ENCODE assay signal across 1 cellular context in the genomic region with DNA sequence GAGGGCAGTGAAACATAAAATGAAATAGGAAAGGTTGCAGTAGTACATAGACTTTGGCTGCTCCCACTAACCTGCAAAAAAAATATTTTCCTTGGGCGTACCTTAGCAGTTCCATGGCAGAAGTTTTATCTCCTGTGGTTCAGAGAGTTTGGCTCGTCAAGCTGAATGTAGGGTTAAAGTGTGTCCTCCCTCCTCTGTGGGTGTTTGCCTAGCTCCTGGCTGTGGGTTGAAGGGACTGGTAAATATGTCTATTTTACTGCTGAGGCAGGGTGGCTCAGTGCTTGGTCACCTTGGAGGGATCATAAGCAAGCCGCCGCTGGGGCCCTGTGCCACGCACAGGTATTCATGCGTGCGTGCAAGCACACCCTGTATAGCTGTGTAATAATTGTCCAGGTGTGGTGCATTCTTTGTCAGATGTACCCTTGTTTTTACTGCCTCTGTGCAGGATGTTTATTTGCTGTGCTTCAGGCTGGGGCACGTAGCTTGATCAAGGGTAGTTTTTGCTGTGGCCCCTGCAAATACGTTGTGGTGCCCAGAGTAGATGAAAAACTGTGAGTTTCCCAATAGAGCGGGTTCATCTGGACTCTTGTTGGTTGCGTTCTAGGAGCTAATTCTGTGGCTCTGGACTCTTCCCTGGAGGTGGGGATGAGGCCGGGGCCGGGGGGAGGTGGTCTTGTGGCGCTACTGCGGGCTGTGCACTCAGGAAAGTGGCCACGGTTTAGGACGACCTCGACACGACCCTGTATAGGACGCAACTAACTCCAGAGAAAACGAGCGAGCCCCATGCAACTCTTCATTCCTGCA.
TF ChIP-seq lines count a peak whose summit lies in the region.

No MANE protein-coding gene starts in this region.

TF ChIP-seq in GM12878, 131 proteins besides CTCF, POLR2A, EP300 and RAD21 (continued from another document):
- TF ChIP-seq, protein P1, sequence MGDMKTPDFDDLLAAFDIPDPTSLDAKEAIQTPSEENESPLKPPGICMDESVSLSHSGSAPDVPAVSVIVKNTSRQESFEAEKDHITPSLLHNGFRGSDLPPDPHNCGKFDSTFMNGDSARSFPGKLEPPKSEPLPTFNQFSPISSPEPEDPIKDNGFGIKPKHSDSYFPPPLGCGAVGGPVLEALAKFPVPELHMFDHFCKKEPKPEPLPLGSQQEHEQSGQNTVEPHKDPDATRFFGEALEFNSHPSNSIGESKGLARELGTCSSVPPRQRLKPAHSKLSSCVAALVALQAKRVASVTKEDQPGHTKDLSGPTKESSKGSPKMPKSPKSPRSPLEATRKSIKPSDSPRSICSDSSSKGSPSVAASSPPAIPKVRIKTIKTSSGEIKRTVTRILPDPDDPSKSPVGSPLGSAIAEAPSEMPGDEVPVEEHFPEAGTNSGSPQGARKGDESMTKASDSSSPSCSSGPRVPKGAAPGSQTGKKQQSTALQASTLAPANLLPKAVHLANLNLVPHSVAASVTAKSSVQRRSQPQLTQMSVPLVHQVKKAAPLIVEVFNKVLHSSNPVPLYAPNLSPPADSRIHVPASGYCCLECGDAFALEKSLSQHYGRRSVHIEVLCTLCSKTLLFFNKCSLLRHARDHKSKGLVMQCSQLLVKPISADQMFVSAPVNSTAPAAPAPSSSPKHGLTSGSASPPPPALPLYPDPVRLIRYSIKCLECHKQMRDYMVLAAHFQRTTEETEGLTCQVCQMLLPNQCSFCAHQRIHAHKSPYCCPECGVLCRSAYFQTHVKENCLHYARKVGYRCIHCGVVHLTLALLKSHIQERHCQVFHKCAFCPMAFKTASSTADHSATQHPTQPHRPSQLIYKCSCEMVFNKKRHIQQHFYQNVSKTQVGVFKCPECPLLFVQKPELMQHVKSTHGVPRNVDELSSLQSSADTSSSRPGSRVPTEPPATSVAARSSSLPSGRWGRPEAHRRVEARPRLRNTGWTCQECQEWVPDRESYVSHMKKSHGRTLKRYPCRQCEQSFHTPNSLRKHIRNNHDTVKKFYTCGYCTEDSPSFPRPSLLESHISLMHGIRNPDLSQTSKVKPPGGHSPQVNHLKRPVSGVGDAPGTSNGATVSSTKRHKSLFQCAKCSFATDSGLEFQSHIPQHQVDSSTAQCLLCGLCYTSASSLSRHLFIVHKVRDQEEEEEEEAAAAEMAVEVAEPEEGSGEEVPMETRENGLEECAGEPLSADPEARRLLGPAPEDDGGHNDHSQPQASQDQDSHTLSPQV (IDR thresholded peaks at IDR 0.05), result no peak; the same call in 1 of the 2 replicates
- TF ChIP-seq WRNIP1 (IDR thresholded peaks at IDR 0.05; ENCODE audit: borderline replicate concordance, low read depth, low read length), result no peak; the same call in 1 of the 2 replicates
- TF ChIP-seq, protein P2, sequence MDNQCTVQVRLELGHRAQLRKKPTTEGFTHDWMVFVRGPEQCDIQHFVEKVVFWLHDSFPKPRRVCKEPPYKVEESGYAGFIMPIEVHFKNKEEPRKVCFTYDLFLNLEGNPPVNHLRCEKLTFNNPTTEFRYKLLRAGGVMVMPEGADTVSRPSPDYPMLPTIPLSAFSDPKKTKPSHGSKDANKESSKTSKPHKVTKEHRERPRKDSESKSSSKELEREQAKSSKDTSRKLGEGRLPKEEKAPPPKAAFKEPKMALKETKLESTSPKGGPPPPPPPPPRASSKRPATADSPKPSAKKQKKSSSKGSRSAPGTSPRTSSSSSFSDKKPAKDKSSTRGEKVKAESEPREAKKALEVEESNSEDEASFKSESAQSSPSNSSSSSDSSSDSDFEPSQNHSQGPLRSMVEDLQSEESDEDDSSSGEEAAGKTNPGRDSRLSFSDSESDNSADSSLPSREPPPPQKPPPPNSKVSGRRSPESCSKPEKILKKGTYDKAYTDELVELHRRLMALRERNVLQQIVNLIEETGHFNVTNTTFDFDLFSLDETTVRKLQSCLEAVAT (IDR thresholded peaks at IDR 0.05), result peak; percentile 32; the same call in 1 of the 2 replicates
- TF ChIP-seq, protein P3, sequence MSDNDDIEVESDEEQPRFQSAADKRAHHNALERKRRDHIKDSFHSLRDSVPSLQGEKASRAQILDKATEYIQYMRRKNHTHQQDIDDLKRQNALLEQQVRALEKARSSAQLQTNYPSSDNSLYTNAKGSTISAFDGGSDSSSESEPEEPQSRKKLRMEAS (IDR thresholded peaks at IDR 0.05; ENCODE audit: low read depth, low read length), result no peak
- no peak for TF ChIP-seq ZNF384 (IDR thresholded peaks at IDR 0.05; ENCODE audit: borderline replicate concordance, low read depth, low read length)
- no peak for TF ChIP-seq FOXK2 (IDR thresholded peaks at IDR 0.05)
- no peak for TF ChIP-seq ZNF24 (IDR thresholded peaks at IDR 0.05)
- TF ChIP-seq ZNF274 (IDR thresholded peaks at IDR 0.05; ENCODE audit: insufficient read depth, insufficient read length), result no peak
- no peak for TF ChIP-seq JUNB (IDR thresholded peaks at IDR 0.05)
- no peak for TF ChIP-seq YBX1 (IDR thresholded peaks at IDR 0.05)
- TF ChIP-seq ZZZ3 (IDR thresholded peaks at IDR 0.05; ENCODE audit: control insufficient read depth, insufficient read length, low read depth), result no peak
- TF ChIP-seq, protein P4, sequence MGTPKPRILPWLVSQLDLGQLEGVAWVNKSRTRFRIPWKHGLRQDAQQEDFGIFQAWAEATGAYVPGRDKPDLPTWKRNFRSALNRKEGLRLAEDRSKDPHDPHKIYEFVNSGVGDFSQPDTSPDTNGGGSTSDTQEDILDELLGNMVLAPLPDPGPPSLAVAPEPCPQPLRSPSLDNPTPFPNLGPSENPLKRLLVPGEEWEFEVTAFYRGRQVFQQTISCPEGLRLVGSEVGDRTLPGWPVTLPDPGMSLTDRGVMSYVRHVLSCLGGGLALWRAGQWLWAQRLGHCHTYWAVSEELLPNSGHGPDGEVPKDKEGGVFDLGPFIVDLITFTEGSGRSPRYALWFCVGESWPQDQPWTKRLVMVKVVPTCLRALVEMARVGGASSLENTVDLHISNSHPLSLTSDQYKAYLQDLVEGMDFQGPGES (IDR thresholded peaks at IDR 0.05), result no peak
